In the genomic region with DNA sequence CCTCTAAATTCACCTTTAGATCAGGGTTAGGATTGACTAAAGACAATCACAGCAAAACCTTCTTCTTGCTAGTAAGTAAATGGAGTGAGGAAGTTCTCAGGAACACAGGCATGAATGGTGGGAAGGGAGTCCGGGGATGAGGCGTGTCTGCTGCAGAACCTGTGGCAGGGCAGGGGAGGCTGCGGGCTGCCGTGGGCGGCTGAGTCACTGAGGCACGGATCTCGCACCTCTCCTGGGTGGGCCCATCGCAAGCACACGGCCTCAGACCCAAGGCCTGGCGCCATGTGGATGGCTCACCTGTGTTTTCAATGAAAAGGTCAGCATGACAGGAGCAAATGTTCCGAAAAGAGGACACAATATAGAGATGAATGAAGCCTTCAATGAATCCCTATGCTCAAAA, we compare ENCODE assay signal across 24 cellular contexts.
"Had no signal": no experiment of that assay in that cellular context is flagged by ENCODE, and none has a peak within 500 bp of the region (broad histone marks: within the 10 kb centered on the region; RNA-seq: fewer than 3 reads in every experiment).

No MANE protein-coding gene starts in this region.

- DNase-seq: activated CD4-positive, CD25-positive, alpha-beta regulatory T cell; activated CD8-positive, alpha-beta memory T cell treated with anti-CD3 and anti-CD28 coated beads, Interleukin-2, amount 50 U/mL, for 4 hours; activated CD8-positive, alpha-beta T cell treated with anti-CD3 and anti-CD28 coated beads for 36 hours; activated naive CD4-positive, alpha-beta T cell treated with anti-CD3 and anti-CD28 coated beads, Interleukin-2, amount 50 U/mL, for 16 hours; activated T-cell treated with anti-CD3 and anti-CD28 coated beads, Interleukin-2, amount 50 U/mL, for 72 hours; aorta; MG63; MV-4-11; NCI-H1092 treated with DMSO at 0.1 percent for 48 hours; NCI-H1417 treated with DMSO at 0.1 percent for 48 hours; NCI-H1694; NCI-H2029 treated with DMSO at 0.1 percent for 48 hours; NCI-H345; NCI-H510A; NCI-H526 treated with DMSO at 0.1 percent for 48 hours; NCI-H82; OCI-M1; RPMI8226; T-cell had no signal

- H3K36me3 ChIP-seq: breast epithelium, MG63 had no signal

- H3K27ac Mint-ChIP-seq: activated CD8-positive, alpha-beta T cell treated with anti-CD3 and anti-CD28 coated beads for 36 hours; activated T-cell treated with anti-CD3 and anti-CD28 coated beads, Interleukin-2, amount 50 U/mL, for 72 hours; T-cell had no signal

- H3K9me3 ChIP-seq: MG63 had no signal

- ATAC-seq: activated CD8-positive, alpha-beta T cell treated with anti-CD3 and anti-CD28 coated beads for 36 hours; activated T-cell treated with anti-CD3 and anti-CD28 coated beads, Interleukin-2, amount 50 U/mL, for 72 hours; Panc1; Right ventricle myocardium inferior; T-cell had no signal

- H3K4me3 Mint-ChIP-seq: activated CD8-positive, alpha-beta T cell treated with anti-CD3 and anti-CD28 coated beads for 36 hours; activated T-cell treated with anti-CD3 and anti-CD28 coated beads, Interleukin-2, amount 50 U/mL, for 72 hours; T-cell had no signal

- H3K27ac ChIP-seq: breast epithelium, SK-N-MC, VCaP had no signal

- H3K27me3 ChIP-seq: breast epithelium, MG63 had no signal

- H3K4me3 ChIP-seq: breast epithelium, MG63, SK-N-MC had no signal

- H3K4me1 ChIP-seq: breast epithelium had no signal

- H3K9me3 Mint-ChIP-seq: activated CD8-positive, alpha-beta T cell treated with anti-CD3 and anti-CD28 coated beads for 36 hours; activated T-cell treated with anti-CD3 and anti-CD28 coated beads, Interleukin-2, amount 50 U/mL, for 72 hours; T-cell had no signal

- H3K27me3 Mint-ChIP-seq: activated CD8-positive, alpha-beta T cell treated with anti-CD3 and anti-CD28 coated beads for 36 hours had no signal

- H3K4me1 Mint-ChIP-seq: T-cell had no signal

- H3K36me3 Mint-ChIP-seq: T-cell had no signal
